In the genomic region with DNA sequence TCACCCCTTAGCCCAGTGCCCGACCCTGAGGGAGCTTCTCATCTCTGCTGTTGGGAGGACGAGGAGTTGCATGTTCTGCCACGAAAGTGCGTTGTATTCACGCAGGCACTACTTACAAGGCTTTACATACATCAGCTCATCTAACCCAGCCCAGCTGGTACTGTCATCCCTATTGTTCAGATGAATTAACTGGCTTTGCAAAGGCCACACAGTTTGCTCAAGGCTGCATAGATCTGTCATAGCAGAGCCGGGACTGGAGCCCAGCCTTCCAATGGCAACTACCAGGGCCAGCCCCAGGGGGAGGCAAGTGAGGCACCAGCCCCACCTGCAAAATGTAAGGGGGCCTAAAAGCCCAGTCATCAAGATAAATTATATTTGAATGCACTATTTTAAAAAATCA, we compare ENCODE assay signal across 16 cellular contexts.
DNase-seq lines count a peak whose midpoint lies in the region; ATAC-seq, FAIRE-seq and TF ChIP-seq lines count a peak whose summit lies in the region.
"Had no signal": no experiment of that assay in that cellular context is flagged by ENCODE, and none has a peak within 500 bp of the region (broad histone marks: within the 10 kb centered on the region; RNA-seq: fewer than 3 reads in every experiment).

No MANE protein-coding gene starts in this region.

- TF ChIP-seq POLR2A in transverse colon (IDR thresholded peaks at IDR 0.05): no peak

- H3K9me3 Mint-ChIP-seq in type B pancreatic cell: no peaks in the 10 kb centered on the region
- H3K9me3 Mint-ChIP-seq: CD4-positive, CD25-positive, alpha-beta regulatory T cell had no signal

- H3K27me3 ChIP-seq in transverse colon: no peaks in the 10 kb centered on the region
- H3K27me3 ChIP-seq: BLaER1 treated with 17β-estradiol and CSF1 and Interleukin-3, amounts not matched to agents 10 nM and 100 nM had no signal

- no peaks in the 10 kb centered on the region for H3K9me3 ChIP-seq in transverse colon

- H3K27me3 Mint-ChIP-seq in type B pancreatic cell: no peaks in the 10 kb centered on the region

- DNase-seq in HTR-8/SVneo (ENCODE audit: insufficient read length, low spot score): no peak
- DNase-seq in hippocampal formation (lab: John Stamatoyannopoulos, UW): peak; percentile 17 to 22
- DNase-seq in pons (ENCODE audit: low spot score): peak; percentile 88
- DNase-seq in type B pancreatic cell (ENCODE audit: extremely low spot score, unreplicated experiment): no peak
- no peak for DNase-seq in transverse colon
- DNase-seq in hepatic stellate cell (ENCODE audit: low spot score): no peak
- DNase-seq: 8988T; AML-193; CD4-positive, CD25-positive, alpha-beta regulatory T cell; DMS53 had no signal

- H3K27ac Mint-ChIP-seq in type B pancreatic cell: peak overlapping the region; percentile 73
- H3K27ac Mint-ChIP-seq: CD4-positive, CD25-positive, alpha-beta regulatory T cell had no signal

- no peaks in the 10 kb centered on the region for H3K4me1 ChIP-seq in transverse colon

- 77 to 87% methylated on average over 6 of the region's 6 CpGs for WGBS in transverse colon (ENCODE audit: low coverage in 1 of 2), 2 donors

- no peaks in the 10 kb centered on the region for H3K36me3 Mint-ChIP-seq in type B pancreatic cell
- H3K36me3 Mint-ChIP-seq: CD4-positive, CD25-positive, alpha-beta regulatory T cell had no signal

- peak overlapping the region; percentile 56 for H3K4me3 Mint-ChIP-seq in type B pancreatic cell
- H3K4me3 Mint-ChIP-seq: CD4-positive, CD25-positive, alpha-beta regulatory T cell had no signal

- intact Hi-C loops in transverse colon (cut with DNase I; ENCODE audit: low total_unique reads): no loop called here

- no peaks in the 10 kb centered on the region for H3K36me3 ChIP-seq in transverse colon
- H3K36me3 ChIP-seq: BLaER1 treated with 17β-estradiol and CSF1 and Interleukin-3, amounts not matched to agents 10 nM and 100 nM had no signal

- peak; percentile 79 for FAIRE-seq in HTR-8/SVneo (lab: Jason Lieb, UNC)
- FAIRE-seq: H54, HepG2 had no signal

- TF ChIP-seq EP300 in transverse colon (IDR thresholded peaks at IDR 0.05; ENCODE audit: low read depth): no peak

- TF ChIP-seq CTCF in type B pancreatic cell (conservative IDR thresholded peaks at IDR 0.05): no peak
- TF ChIP-seq CTCF in transverse colon (IDR thresholded peaks at IDR 0.05): no peak

- in situ Hi-C loops in transverse colon (cut with MboI; ENCODE audit: low pct_ligation_motif_present in 1 of 4, low pct_unique_long_range_greater_than_20kb in 1 of 4, low sequenced_read_pairs in 3 of 4): no loop called here

- no peak for ATAC-seq in HG02623 (IDR thresholded peaks at IDR 0.05; ENCODE audit: unreplicated experiment)
- ATAC-seq: HCT116 had no signal

- peaks cover 26% of the 10 kb centered on the region for H3K4me1 Mint-ChIP-seq in type B pancreatic cell (ENCODE audit: unreplicated experiment)
- H3K4me1 Mint-ChIP-seq: CD4-positive, CD25-positive, alpha-beta regulatory T cell had no signal

- no peak overlapping the region for H3K4me3 ChIP-seq in transverse colon
- H3K4me3 ChIP-seq: BLaER1 treated with 17β-estradiol and CSF1 and Interleukin-3, amounts not matched to agents 10 nM and 100 nM; GM23248 had no signal

- no peak overlapping the region for H3K27ac ChIP-seq in transverse colon
- H3K27ac ChIP-seq: BLaER1 treated with 17β-estradiol and CSF1 and Interleukin-3, amounts not matched to agents 10 nM and 100 nM; GM23248 had no signal

Comparison
In these comparisons a context has a peak if more than half of its experiments do, and no peak if none do; other contexts are left out.
1. DNase-seq: peak in hippocampal formation (2 of 2) and pons (single experiment); none in HTR-8/SVneo (single experiment), type B pancreatic cell (single experiment), transverse colon (single experiment) and hepatic stellate cell (single experiment).